Comparison of ENCODE assay signal across 2 cellular contexts in the genomic region with DNA sequence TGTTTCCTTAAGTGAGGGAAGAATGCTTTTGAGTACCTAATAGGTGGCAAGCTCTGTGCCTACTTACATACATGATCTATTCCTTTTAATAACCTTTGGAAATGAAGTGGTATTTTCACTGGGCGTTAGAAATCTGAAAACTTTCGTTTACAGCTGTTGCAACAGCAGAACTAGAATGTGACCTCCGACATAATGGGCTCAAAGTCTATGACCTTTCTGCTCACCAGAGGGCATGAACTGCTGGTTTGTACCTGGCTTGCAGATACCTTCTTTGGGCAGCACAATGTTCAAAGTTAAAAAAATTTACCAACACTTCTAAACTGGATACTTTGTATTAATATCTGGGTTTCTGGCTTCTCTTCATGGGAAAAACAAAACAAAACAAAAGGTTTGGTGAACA.
TF ChIP-seq lines count a peak whose summit lies in the region.

No MANE protein-coding gene starts in this region.

TF ChIP-seq in WTC11, 78 proteins besides CTCF, POLR2A, EP300 and RAD21:
- TF ChIP-seq, protein P1, sequence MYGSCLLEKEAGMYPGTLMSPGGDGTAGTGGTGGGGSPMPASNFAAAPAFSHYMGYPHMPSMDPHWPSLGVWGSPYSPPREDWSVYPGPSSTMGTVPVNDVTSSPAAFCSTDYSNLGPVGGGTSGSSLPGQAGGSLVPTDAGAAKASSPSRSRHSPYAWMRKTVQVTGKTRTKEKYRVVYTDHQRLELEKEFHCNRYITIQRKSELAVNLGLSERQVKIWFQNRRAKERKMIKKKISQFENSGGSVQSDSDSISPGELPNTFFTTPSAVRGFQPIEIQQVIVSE (CRISPR knock-in tag; IDR thresholded peaks at IDR 0.05; ENCODE audit: borderline replicate concordance) = no peak
- TF ChIP-seq ZNF423 (CRISPR knock-in tag; IDR thresholded peaks at IDR 0.05) (no peak), SP1 (CRISPR knock-in tag; conservative IDR thresholded peaks at IDR 0.05) (no peak), OVOL2 (CRISPR knock-in tag; IDR thresholded peaks at IDR 0.05; ENCODE audit: borderline replicate concordance) (no peak), GRHL2 (CRISPR knock-in tag; IDR thresholded peaks at IDR 0.05; ENCODE audit: insufficient replicate concordance, severe bottlenecking) (no peak)
- TF ChIP-seq, protein P2, sequence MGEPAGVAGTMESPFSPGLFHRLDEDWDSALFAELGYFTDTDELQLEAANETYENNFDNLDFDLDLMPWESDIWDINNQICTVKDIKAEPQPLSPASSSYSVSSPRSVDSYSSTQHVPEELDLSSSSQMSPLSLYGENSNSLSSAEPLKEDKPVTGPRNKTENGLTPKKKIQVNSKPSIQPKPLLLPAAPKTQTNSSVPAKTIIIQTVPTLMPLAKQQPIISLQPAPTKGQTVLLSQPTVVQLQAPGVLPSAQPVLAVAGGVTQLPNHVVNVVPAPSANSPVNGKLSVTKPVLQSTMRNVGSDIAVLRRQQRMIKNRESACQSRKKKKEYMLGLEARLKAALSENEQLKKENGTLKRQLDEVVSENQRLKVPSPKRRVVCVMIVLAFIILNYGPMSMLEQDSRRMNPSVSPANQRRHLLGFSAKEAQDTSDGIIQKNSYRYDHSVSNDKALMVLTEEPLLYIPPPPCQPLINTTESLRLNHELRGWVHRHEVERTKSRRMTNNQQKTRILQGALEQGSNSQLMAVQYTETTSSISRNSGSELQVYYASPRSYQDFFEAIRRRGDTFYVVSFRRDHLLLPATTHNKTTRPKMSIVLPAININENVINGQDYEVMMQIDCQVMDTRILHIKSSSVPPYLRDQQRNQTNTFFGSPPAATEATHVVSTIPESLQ (CRISPR knock-in tag; IDR thresholded peaks at IDR 0.05) = no peak
- TF ChIP-seq, protein P3, sequence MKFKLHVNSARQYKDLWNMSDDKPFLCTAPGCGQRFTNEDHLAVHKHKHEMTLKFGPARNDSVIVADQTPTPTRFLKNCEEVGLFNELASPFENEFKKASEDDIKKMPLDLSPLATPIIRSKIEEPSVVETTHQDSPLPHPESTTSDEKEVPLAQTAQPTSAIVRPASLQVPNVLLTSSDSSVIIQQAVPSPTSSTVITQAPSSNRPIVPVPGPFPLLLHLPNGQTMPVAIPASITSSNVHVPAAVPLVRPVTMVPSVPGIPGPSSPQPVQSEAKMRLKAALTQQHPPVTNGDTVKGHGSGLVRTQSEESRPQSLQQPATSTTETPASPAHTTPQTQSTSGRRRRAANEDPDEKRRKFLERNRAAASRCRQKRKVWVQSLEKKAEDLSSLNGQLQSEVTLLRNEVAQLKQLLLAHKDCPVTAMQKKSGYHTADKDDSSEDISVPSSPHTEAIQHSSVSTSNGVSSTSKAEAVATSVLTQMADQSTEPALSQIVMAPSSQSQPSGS (CRISPR knock-in tag; IDR thresholded peaks at IDR 0.05; ENCODE audit: borderline replicate concordance, low read depth) = no peak
TF ChIP-seq in WTC11: peak in this region for 0.

TF ChIP-seq in HepG2, 621 proteins besides CTCF, POLR2A, EP300 and RAD21 (continued from another document):
- TF ChIP-seq ZNF335 (CRISPR knock-in tag; IDR thresholded peaks at IDR 0.05) = no peak
- TF ChIP-seq ZNF766 (CRISPR knock-in tag; IDR thresholded peaks at IDR 0.05; ENCODE audit: borderline replicate concordance) = no peak
- peak; percentile 23; the same call in 1 of the 2 replicates for TF ChIP-seq NCOR1 (IDR thresholded peaks at IDR 0.05; ENCODE audit: borderline replicate concordance, low read length)
- peak; percentile 49 for TF ChIP-seq HNF4G (IDR thresholded peaks at IDR 0.05; ENCODE audit: borderline replicate concordance, low read depth, low read length)
- no peak for TF ChIP-seq HNF4G (CRISPR knock-in tag; IDR thresholded peaks at IDR 0.05; ENCODE audit: borderline replicate concordance, low read depth)
- TF ChIP-seq, protein P4, sequence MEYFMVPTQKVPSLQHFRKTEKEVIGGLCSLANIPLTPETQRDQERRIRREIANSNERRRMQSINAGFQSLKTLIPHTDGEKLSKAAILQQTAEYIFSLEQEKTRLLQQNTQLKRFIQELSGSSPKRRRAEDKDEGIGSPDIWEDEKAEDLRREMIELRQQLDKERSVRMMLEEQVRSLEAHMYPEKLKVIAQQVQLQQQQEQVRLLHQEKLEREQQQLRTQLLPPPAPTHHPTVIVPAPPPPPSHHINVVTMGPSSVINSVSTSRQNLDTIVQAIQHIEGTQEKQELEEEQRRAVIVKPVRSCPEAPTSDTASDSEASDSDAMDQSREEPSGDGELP (IDR thresholded peaks at IDR 0.05; ENCODE audit: borderline replicate concordance, low read depth) = 0 out of 2 replicates have a peak, but pooled peaks have one; percentile 9
- peak; percentile 72; the same call in 1 of the 2 replicates for TF ChIP-seq NR2C2 (CRISPR knock-in tag; IDR thresholded peaks at IDR 0.05; ENCODE audit: borderline replicate concordance)
- TF ChIP-seq POLR2AphosphoS5 (IDR thresholded peaks at IDR 0.05; ENCODE audit: low read depth, low read length) = no peak
- TF ChIP-seq NR2F2 (IDR thresholded peaks at IDR 0.05; ENCODE audit: borderline replicate concordance, low read depth) = peak; percentile 63; the same call in 1 of the 2 replicates
- peak; percentile 56; the same call in 1 of the 2 replicates for TF ChIP-seq HNF4A (CRISPR knock-in tag; IDR thresholded peaks at IDR 0.05)
- no peak for TF ChIP-seq ZNF614 (CRISPR knock-in tag; IDR thresholded peaks at IDR 0.05; ENCODE audit: borderline replicate concordance)
- TF ChIP-seq, protein P5, sequence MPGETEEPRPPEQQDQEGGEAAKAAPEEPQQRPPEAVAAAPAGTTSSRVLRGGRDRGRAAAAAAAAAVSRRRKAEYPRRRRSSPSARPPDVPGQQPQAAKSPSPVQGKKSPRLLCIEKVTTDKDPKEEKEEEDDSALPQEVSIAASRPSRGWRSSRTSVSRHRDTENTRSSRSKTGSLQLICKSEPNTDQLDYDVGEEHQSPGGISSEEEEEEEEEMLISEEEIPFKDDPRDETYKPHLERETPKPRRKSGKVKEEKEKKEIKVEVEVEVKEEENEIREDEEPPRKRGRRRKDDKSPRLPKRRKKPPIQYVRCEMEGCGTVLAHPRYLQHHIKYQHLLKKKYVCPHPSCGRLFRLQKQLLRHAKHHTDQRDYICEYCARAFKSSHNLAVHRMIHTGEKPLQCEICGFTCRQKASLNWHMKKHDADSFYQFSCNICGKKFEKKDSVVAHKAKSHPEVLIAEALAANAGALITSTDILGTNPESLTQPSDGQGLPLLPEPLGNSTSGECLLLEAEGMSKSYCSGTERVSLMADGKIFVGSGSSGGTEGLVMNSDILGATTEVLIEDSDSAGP (CRISPR knock-in tag; IDR thresholded peaks at IDR 0.05; ENCODE audit: borderline replicate concordance) = no peak
- no peak for TF ChIP-seq ZNF782 (CRISPR knock-in tag; IDR thresholded peaks at IDR 0.05; ENCODE audit: borderline replicate concordance)
- peak; percentile 29; the same call in 1 of the 2 replicates for TF ChIP-seq RARA (CRISPR knock-in tag; IDR thresholded peaks at IDR 0.05)
- TF ChIP-seq NR2F1 (CRISPR knock-in tag; IDR thresholded peaks at IDR 0.05) = peak; percentile 35 to 60; a peak in 2 of 4 replicates
- peak; percentile 97 for TF ChIP-seq ESRRA (CRISPR knock-in tag; IDR thresholded peaks at IDR 0.05; ENCODE audit: low read depth)
